In genomic region chr1:14999441-14999840, GRCh38 we compare ENCODE assay signal across 18 cellular contexts.
DNase-seq lines count a peak whose midpoint lies in the region; ATAC-seq and TF ChIP-seq lines count a peak whose summit lies in the region.
"Had no signal": no experiment of that assay in that cellular context is flagged by ENCODE, and none has a peak within 500 bp of the region (broad histone marks: within the 10 kb centered on the region; RNA-seq: fewer than 3 reads in every experiment).

No MANE protein-coding gene starts in this region.

- TF ChIP-seq POLR2A in breast epithelium (IDR thresholded peaks at IDR 0.05), result no peak

- H3K36me3 Mint-ChIP-seq in MCF 10A (ENCODE audit: insufficient read depth, unreplicated experiment), result no peaks in the 10 kb centered on the region

- peak; percentile 15 for ATAC-seq in omental fat pad (ENCODE audit: low FRiP score)
- no peak for ATAC-seq in GM18858 (IDR thresholded peaks at IDR 0.05; ENCODE audit: unreplicated experiment)
- ATAC-seq in GM21423 (IDR thresholded peaks at IDR 0.05; ENCODE audit: unreplicated experiment), result no peak
- ATAC-seq: A549 had no signal

- DNase-seq in breast epithelium (ENCODE audit: low spot score in 2 of 2), result no peak
- no peak for DNase-seq in MCF 10A (ENCODE audit: unreplicated experiment)
- DNase-seq in adipocyte (ENCODE audit: low read depth), result peak; percentile 18
- peak; percentile 24 for DNase-seq in iPS-NIHi7 (ENCODE audit: extremely low spot score)
- DNase-seq in omental fat pad (ENCODE audit: low spot score), result no peak
- DNase-seq in RPMI8226, result no peak
- DNase-seq: AML-193; Caco-2; CD4-positive, alpha-beta T cell; DMS153; DMS79; GDM1 had no signal

- H3K27ac Mint-ChIP-seq in MCF 10A (ENCODE audit: low read depth, unreplicated experiment), result no peak overlapping the region
- H3K27ac Mint-ChIP-seq: CD4-positive, alpha-beta T cell had no signal

- intact Hi-C loops in breast epithelium (cut with DNase I; ENCODE audit: low total_unique reads), result no loop called here
- intact Hi-C loops in MCF 10A (cut with micrococcal nuclease), result no loop called here

- POLR2A ChIA-PET in MCF 10A (lab: Yijun Ruan, JAX), result no interaction called here

- no peak for TF ChIP-seq CTCF in breast epithelium (IDR thresholded peaks at IDR 0.05)
- TF ChIP-seq CTCF in MCF 10A (IDR thresholded peaks at IDR 0.05; ENCODE audit: unreplicated experiment), result no peak
- no peak for TF ChIP-seq CTCF in omental fat pad (IDR thresholded peaks at IDR 0.05)

- BruUV-seq in MCF 10A (replicated peaks; lab: Mats Ljungman, UMichigan), result no TSS peak

- H3K36me3 ChIP-seq in breast epithelium (no peaks in the 10 kb centered on the region), adipocyte (ENCODE audit: control insufficient read depth, insufficient read depth, low read length, severe bottlenecking) (peaks cover 6% of the 10 kb centered on the region)
- H3K36me3 ChIP-seq: HAP-1 had no signal

- H3K4me1 ChIP-seq in breast epithelium (no peaks in the 10 kb centered on the region), adipocyte (ENCODE audit: control insufficient read depth, insufficient read depth, low read length) (peaks cover 19% of the 10 kb centered on the region)
- H3K4me1 ChIP-seq: Caco-2, HAP-1 had no signal

- H3K27me3 Mint-ChIP-seq in MCF 10A (ENCODE audit: insufficient read depth, unreplicated experiment), result no peaks in the 10 kb centered on the region
- H3K27me3 Mint-ChIP-seq: CD4-positive, alpha-beta T cell had no signal

- no peak overlapping the region for H3K9ac ChIP-seq in adipocyte (ENCODE audit: low read length)

- H3K27ac ChIP-seq in breast epithelium, result peak overlapping the region; percentile 32 to 54
- H3K27ac ChIP-seq: 22Rv1, A549, C4-2B had no signal

- CTCF ChIA-PET in MCF 10A (lab: Yijun Ruan, JAX), result interaction anchor here (0.6 kb wide), 1 partner anchor 10 kb away, joined by 3 read pairs; no protein-coding TSS in a partner anchor

- H3K27me3 ChIP-seq in breast epithelium (no peaks in the 10 kb centered on the region), adipocyte (replicated peaks; ENCODE audit: control insufficient read depth, insufficient read depth, low read length) (no peaks in the 10 kb centered on the region)

- no peaks in the 10 kb centered on the region for H3K9me3 ChIP-seq in breast epithelium
- no peaks in the 10 kb centered on the region for H3K9me3 ChIP-seq in adipocyte (ENCODE audit: control insufficient read depth, low read length)
- H3K9me3 ChIP-seq: A549, Caco-2, HAP-1 had no signal

- H3K4me3 Mint-ChIP-seq in MCF 10A (ENCODE audit: unreplicated experiment), result no peak overlapping the region
- H3K4me3 Mint-ChIP-seq: CD4-positive, alpha-beta T cell had no signal

- H3K4me1 Mint-ChIP-seq in MCF 10A (ENCODE audit: insufficient read depth, unreplicated experiment), result peaks cover 18% of the 10 kb centered on the region

- H3K9me3 Mint-ChIP-seq in MCF 10A (ENCODE audit: unreplicated experiment), result no peaks in the 10 kb centered on the region
- H3K9me3 Mint-ChIP-seq: CD4-positive, alpha-beta T cell had no signal

- H3K4me3 ChIP-seq in breast epithelium (no peak overlapping the region), adipocyte (ENCODE audit: low read length) (no peak overlapping the region)
- H3K4me3 ChIP-seq: A549, HAP-1 had no signal

Comparison
In these comparisons a context has a peak if more than half of its experiments do, and no peak if none do; other contexts are left out.
1. DNase-seq: peak in adipocyte (single experiment) and iPS-NIHi7 (single experiment); none in breast epithelium (0 of 2), MCF 10A (single experiment), omental fat pad (single experiment) and RPMI8226 (single experiment).